1 cellular context compared by ENCODE assay signal in genomic region chr19:46161642-46162257, GRCh38. TPM values are rescaled to one million over a fixed set of nuclear protein-coding genes. Genes with fewer than 3 reads are reported as not detected.
"Had no signal": no experiment of that assay in that cellular context is flagged by ENCODE, and none has a peak within 500 bp of the region (broad histone marks: within the 10 kb centered on the region; RNA-seq: fewer than 3 reads in every experiment).

No MANE protein-coding gene starts in this region.

RNA-seq across cellular contexts. Expression of gene IGFL2, which starts 13.7 kb away (rescaled TPM):
- total RNA-seq: GM12878 had no signal

RNA-seq across cellular contexts. Expression of gene IGFL3, which starts 37.3 kb away (rescaled TPM):
- total RNA-seq: GM12878 had no signal
- polyA plus RNA-seq: GM12878 had no signal
